In the genomic region with DNA sequence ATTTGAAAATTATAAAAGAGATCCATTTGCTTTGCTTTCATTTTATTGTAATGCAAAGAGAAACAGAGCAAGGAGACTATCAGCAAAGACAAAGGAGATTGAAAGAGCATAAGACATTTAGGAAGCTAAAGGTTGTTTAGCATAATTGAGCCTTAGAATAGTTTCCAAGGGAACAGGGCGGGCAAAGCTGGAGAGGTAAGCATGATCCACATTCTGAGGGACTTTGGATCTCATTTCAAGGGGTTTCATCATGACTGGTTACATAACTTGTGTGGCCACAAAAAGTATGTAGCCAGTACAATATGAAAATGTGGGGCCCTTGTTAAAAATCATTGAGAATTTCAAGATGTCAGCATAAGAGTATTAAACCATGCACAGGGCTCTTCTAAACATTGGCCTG, we compare ENCODE assay signal across 1 cellular context.
TF ChIP-seq lines count a peak whose summit lies in the region.

No MANE protein-coding gene starts in this region.

TF ChIP-seq in SK-N-SH, 30 proteins besides CTCF, POLR2A, EP300 and RAD21:
- TF ChIP-seq TCF12 (IDR thresholded peaks at IDR 0.05) (no peak), GABPA (IDR thresholded peaks at IDR 0.05; ENCODE audit: low read depth) (no peak), FOXJ3 (CRISPR knock-in tag; IDR thresholded peaks at IDR 0.05) (no peak), MEF2A (IDR thresholded peaks at IDR 0.05; ENCODE audit: borderline replicate concordance, low read depth) (no peak), POLR2AphosphoS5 (IDR thresholded peaks at IDR 0.05; ENCODE audit: low read depth, low read length) (no peak), MXI1 (IDR thresholded peaks at IDR 0.05; ENCODE audit: low read depth, low read length) (no peak), RXRA (IDR thresholded peaks at IDR 0.05; ENCODE audit: borderline replicate concordance, low read depth) (no peak), ELF1 (IDR thresholded peaks at IDR 0.05) (no peak), FOSL2 (IDR thresholded peaks at IDR 0.05; ENCODE audit: borderline replicate concordance, low read depth) (no peak), TAF1 (IDR thresholded peaks at IDR 0.05; ENCODE audit: borderline replicate concordance, low read depth, low read length) (no peak), CHD2 (IDR thresholded peaks at IDR 0.05; ENCODE audit: low read length, partially characterized antibody) (no peak), NFIC (IDR thresholded peaks at IDR 0.05; ENCODE audit: borderline replicate concordance) (no peak), RCOR1 (IDR thresholded peaks at IDR 0.05; ENCODE audit: low read length) (no peak), SIN3A (IDR thresholded peaks at IDR 0.05; ENCODE audit: borderline replicate concordance, low read depth, low read length) (no peak), TEAD4 (IDR thresholded peaks at IDR 0.05; ENCODE audit: borderline replicate concordance, insufficient read depth) (no peak), REST (IDR thresholded peaks at IDR 0.05; ENCODE audit: low read depth, low read length) (no peak), SMC3 (IDR thresholded peaks at IDR 0.05; ENCODE audit: low read depth, low read length) (no peak)
- TF ChIP-seq, protein P1, sequence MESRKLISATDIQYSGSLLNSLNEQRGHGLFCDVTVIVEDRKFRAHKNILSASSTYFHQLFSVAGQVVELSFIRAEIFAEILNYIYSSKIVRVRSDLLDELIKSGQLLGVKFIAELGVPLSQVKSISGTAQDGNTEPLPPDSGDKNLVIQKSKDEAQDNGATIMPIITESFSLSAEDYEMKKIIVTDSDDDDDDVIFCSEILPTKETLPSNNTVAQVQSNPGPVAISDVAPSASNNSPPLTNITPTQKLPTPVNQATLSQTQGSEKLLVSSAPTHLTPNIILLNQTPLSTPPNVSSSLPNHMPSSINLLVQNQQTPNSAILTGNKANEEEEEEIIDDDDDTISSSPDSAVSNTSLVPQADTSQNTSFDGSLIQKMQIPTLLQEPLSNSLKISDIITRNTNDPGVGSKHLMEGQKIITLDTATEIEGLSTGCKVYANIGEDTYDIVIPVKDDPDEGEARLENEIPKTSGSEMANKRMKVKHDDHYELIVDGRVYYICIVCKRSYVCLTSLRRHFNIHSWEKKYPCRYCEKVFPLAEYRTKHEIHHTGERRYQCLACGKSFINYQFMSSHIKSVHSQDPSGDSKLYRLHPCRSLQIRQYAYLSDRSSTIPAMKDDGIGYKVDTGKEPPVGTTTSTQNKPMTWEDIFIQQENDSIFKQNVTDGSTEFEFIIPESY (IDR thresholded peaks at IDR 0.05; ENCODE audit: borderline replicate concordance, low read depth) = no peak
